Comparison of ENCODE assay signal across 1 cellular context in the genomic region with DNA sequence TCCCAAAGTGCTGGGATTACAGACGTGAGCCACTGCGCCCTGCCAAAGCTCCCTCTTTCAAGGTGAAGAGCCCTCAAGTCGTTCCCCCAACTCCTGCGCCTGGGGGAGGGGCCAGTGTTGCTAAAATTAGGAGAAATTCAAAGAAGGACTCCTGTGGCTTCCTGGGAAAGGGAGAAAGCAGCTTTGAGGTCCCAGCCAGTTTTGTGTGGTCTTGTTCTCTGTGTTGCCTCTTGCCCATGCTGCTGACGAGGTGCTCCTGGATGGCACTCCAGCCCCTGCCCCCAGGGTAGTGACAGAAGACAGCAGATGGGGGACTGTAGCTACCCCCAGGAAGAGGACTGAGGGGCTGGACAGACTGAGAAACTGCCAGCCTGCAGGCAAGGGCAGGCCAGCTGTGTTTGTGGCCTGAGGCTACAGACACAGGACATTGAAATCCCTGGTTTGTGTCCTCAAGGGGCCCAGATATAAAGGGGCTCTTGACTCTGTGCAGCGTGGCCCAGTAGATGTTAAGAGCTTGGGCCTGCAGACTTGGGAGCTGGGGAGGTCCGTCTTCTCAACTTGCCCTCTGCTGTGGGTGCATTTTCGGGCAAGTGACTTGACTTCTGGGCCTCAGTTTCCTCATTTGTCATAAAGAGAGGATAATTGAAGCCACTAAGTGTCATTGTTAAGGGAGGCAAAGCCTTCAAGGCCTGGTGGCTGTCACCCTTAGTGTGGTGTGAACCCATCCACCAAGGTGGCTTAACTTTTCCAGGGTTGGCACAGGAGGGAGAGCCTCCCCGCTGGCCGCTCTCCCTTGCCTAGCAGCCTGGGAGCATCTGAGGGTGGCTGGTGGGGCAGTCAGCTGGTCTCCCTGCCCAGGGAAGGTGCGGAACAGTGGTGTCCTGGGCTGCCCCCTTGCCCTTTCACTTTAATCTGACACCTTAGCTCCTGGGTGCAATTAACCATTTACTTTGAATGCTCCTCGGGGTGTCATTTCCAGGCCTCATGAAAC.
TF ChIP-seq lines count a peak whose summit lies in the region.

No MANE protein-coding gene starts in this region.

TF ChIP-seq in GM23338, 12 proteins besides CTCF, POLR2A, EP300 and RAD21 (continued from another document):
- TF ChIP-seq, protein P1, sequence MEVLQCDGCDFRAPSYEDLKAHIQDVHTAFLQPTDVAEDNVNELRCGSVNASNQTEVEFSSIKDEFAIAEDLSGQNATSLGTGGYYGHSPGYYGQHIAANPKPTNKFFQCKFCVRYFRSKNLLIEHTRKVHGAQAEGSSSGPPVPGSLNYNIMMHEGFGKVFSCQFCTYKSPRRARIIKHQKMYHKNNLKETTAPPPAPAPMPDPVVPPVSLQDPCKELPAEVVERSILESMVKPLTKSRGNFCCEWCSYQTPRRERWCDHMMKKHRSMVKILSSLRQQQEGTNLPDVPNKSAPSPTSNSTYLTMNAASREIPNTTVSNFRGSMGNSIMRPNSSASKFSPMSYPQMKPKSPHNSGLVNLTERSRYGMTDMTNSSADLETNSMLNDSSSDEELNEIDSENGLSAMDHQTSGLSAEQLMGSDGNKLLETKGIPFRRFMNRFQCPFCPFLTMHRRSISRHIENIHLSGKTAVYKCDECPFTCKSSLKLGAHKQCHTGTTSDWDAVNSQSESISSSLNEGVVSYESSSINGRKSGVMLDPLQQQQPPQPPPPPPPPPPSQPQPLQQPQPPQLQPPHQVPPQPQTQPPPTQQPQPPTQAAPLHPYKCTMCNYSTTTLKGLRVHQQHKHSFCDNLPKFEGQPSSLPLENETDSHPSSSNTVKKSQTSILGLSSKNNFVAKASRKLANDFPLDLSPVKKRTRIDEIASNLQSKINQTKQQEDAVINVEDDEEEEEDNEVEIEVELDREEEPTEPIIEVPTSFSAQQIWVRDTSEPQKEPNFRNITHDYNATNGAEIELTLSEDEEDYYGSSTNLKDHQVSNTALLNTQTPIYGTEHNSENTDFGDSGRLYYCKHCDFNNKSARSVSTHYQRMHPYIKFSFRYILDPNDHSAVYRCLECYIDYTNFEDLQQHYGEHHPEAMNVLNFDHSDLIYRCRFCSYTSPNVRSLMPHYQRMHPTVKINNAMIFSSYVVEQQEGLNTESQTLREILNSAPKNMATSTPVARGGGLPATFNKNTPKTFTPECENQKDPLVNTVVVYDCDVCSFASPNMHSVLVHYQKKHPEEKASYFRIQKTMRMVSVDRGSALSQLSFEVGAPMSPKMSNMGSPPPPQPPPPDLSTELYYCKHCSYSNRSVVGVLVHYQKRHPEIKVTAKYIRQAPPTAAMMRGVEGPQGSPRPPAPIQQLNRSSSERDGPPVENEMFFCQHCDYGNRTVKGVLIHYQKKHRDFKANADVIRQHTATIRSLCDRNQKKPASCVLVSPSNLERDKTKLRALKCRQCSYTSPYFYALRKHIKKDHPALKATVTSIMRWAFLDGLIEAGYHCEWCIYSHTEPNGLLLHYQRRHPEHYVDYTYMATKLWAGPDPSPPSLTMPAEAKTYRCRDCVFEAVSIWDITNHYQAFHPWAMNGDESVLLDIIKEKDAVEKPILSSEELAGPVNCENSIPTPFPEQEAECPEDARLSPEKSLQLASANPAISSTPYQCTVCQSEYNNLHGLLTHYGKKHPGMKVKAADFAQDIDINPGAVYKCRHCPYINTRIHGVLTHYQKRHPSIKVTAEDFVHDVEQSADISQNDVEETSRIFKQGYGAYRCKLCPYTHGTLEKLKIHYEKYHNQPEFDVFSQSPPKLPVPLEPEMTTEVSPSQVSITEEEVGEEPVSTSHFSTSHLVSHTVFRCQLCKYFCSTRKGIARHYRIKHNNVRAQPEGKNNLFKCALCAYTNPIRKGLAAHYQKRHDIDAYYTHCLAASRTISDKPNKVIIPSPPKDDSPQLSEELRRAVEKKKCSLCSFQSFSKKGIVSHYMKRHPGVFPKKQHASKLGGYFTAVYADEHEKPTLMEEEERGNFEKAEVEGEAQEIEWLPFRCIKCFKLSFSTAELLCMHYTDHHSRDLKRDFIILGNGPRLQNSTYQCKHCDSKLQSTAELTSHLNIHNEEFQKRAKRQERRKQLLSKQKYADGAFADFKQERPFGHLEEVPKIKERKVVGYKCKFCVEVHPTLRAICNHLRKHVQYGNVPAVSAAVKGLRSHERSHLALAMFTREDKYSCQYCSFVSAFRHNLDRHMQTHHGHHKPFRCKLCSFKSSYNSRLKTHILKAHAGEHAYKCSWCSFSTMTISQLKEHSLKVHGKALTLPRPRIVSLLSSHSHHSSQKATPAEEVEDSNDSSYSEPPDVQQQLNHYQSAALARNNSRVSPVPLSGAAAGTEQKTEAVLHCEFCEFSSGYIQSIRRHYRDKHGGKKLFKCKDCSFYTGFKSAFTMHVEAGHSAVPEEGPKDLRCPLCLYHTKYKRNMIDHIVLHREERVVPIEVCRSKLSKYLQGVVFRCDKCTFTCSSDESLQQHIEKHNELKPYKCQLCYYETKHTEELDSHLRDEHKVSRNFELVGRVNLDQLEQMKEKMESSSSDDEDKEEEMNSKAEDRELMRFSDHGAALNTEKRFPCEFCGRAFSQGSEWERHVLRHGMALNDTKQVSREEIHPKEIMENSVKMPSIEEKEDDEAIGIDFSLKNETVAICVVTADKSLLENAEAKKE (CRISPR knock-in tag; IDR thresholded peaks at IDR 0.05): no peak
- TF ChIP-seq POLR2AphosphoS5 (IDR thresholded peaks at IDR 0.05; ENCODE audit: low read depth): no peak
- TF ChIP-seq ZNF114 (CRISPR knock-in tag; IDR thresholded peaks at IDR 0.05): no peak
TF ChIP-seq in GM23338: peak in this region for 0.
